ENCODE assay signal across 8 cellular contexts in the genomic region with DNA sequence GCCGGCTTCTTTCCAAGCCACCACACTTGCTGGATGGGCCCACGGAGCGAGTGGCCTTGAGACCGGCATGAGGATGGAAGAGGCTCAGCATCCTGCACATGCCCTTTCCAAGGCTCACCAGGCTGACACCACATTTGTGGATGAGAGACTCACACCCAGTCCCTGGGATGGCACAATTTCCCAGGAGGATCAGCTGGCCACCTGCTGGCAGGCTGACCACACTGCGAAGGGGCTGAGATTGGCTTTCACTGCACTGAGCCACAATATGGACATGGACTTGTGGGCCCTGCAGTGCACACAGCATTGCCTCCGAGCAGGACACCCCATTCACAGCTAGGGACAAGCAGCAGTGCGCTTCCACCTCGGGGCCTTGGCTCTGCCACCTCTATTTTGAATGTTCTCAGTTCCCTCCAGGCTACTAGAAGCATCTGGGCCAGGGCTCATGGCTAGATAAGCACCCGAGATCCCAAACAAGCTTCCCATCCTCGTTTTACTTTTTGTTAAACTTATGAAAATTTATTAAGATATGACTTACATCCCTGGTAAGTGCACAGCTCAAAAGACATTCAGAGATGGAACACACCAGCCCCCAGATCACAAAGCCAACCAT. TPM values are rescaled to one million over a fixed set of nuclear protein-coding genes. Genes with fewer than 3 reads are reported as not detected.
A peak's percentile ranks its signal among the peaks of the same experiment; 100 is the strongest.
DNase-seq lines count a peak whose midpoint lies in the region; ATAC-seq and TF ChIP-seq lines count a peak whose summit lies in the region.

No MANE protein-coding gene starts in this region.

- no peak overlapping the region for H3K27ac Mint-ChIP-seq in MCF 10A (ENCODE audit: low read depth, unreplicated experiment)
- no peak overlapping the region for H3K27ac Mint-ChIP-seq in CD4-positive, alpha-beta memory T cell

- POLR2A ChIA-PET in MCF 10A (lab: Yijun Ruan, JAX), result no interaction called here
- POLR2A ChIA-PET in CD4-positive, alpha-beta memory T cell (lab: Charles Lee; ENCODE audit: partially characterized antibody), result no interaction called here

- TF ChIP-seq RAD21 in Ishikawa (IDR thresholded peaks at IDR 0.05; ENCODE audit: low read depth), result peak; percentile 56

- H3K27me3 Mint-ChIP-seq in MCF 10A (ENCODE audit: insufficient read depth, unreplicated experiment), result no peaks in the 10 kb centered on the region
- H3K27me3 Mint-ChIP-seq in CD4-positive, alpha-beta memory T cell, result no peaks in the 10 kb centered on the region

- no peak for TF ChIP-seq EP300 in Ishikawa (IDR thresholded peaks at IDR 0.05; ENCODE audit: borderline replicate concordance)

- no peak overlapping the region for H3K27ac ChIP-seq in CD4-positive, alpha-beta memory T cell (ENCODE audit: low read depth, low read length)

- H3K9me3 Mint-ChIP-seq in MCF 10A (ENCODE audit: unreplicated experiment), result no peaks in the 10 kb centered on the region
- H3K9me3 Mint-ChIP-seq in CD4-positive, alpha-beta memory T cell, result no peaks in the 10 kb centered on the region

- no peaks in the 10 kb centered on the region for H3K36me3 Mint-ChIP-seq in MCF 10A (ENCODE audit: insufficient read depth, unreplicated experiment)
- H3K36me3 Mint-ChIP-seq in CD4-positive, alpha-beta memory T cell, result no peaks in the 10 kb centered on the region

- intact Hi-C loops in MCF 10A (cut with micrococcal nuclease), result loop anchor here (1.0 to 2.0 kb wide), 3 partner anchors 169 to 194 kb away; no protein-coding TSS in a partner anchor
- intact Hi-C loops in CD4-positive, alpha-beta memory T cell (cut with micrococcal nuclease), result no loop called here

- no TSS peak for BruUV-seq in MCF 10A (replicated peaks; lab: Mats Ljungman, UMichigan)

- no peaks in the 10 kb centered on the region for H3K27me3 ChIP-seq in CD4-positive, alpha-beta memory T cell (ENCODE audit: insufficient read depth, low read length)

- no peaks in the 10 kb centered on the region for H3K4me1 Mint-ChIP-seq in MCF 10A (ENCODE audit: insufficient read depth, unreplicated experiment)
- H3K4me1 Mint-ChIP-seq in CD4-positive, alpha-beta memory T cell, result no peaks in the 10 kb centered on the region

- TF ChIP-seq CTCF in MCF 10A (IDR thresholded peaks at IDR 0.05; ENCODE audit: unreplicated experiment), result peak; percentile 60

- CTCF ChIA-PET in MCF 10A (lab: Yijun Ruan, JAX), result interaction anchor here (0.7 to 4.8 kb wide), 16 partner anchors 10 to 194 kb away, joined by 3 to 29 read pairs (median 4); a partner anchor contains a TSS
- CTCF ChIA-PET in CD4-positive, alpha-beta memory T cell (lab: Charles Lee; ENCODE audit: partially characterized antibody), result interaction anchor here (0.6 to 1.2 kb wide), 2 partner anchors 17 to 169 kb away, joined by 3 read pairs; no protein-coding TSS in a partner anchor

- DNase-seq in D341Med (ENCODE audit: low spot score) (peak; percentile 64), MCF 10A (ENCODE audit: unreplicated experiment) (peak; percentile 66), left lobe of liver (ENCODE audit: low spot score) (no peak), NCI-H1092 (lab: John Stamatoyannopoulos, UW) (no peak)
- DNase-seq in CD4-positive, alpha-beta memory T cell, result no peak

- no peaks in the 10 kb centered on the region for H3K36me3 ChIP-seq in CD4-positive, alpha-beta memory T cell (ENCODE audit: insufficient read depth, low read length)

- ATAC-seq in left lobe of liver (peak; percentile 84), GM18858 (IDR thresholded peaks at IDR 0.05; ENCODE audit: unreplicated experiment) (no peak), HG03520 (IDR thresholded peaks at IDR 0.05; ENCODE audit: unreplicated experiment) (no peak)

- H3K4me1 ChIP-seq in CD4-positive, alpha-beta memory T cell (ENCODE audit: insufficient read depth, low read length), result no peaks in the 10 kb centered on the region

- H3K9me3 ChIP-seq in CD4-positive, alpha-beta memory T cell (ENCODE audit: control insufficient read depth in 1 of 2, low read length in 2 of 2), result no peaks in the 10 kb centered on the region

- H3K4me3 ChIP-seq in CD4-positive, alpha-beta memory T cell (ENCODE audit: low read length in 2 of 2), result no peak overlapping the region

- no peak overlapping the region for H3K4me3 Mint-ChIP-seq in MCF 10A (ENCODE audit: unreplicated experiment)
- H3K4me3 Mint-ChIP-seq in CD4-positive, alpha-beta memory T cell, result no peak overlapping the region

TF ChIP-seq in Ishikawa, 13 proteins besides CTCF, POLR2A, EP300 and RAD21:
- no peak for TF ChIP-seq TAF1 (IDR thresholded peaks at IDR 0.05; ENCODE audit: low read depth)
- TF ChIP-seq TEAD4 (IDR thresholded peaks at IDR 0.05), result no peak

RNA-seq across cellular contexts. Expression of a gene that starts 25.3 kb away (rescaled TPM):
- total RNA-seq in MCF 10A (2022) (7.2 and 10.2 TPM in 2 replicates), left lobe of liver (11.4 TPM)
- 10 to 100 TPM; 33.2 to 40.0 TPM for total RNA-seq in CD4-positive, alpha-beta memory T cell
- polyA plus RNA-seq in CD4-positive, alpha-beta memory T cell, result 1 to 10 TPM in 1 of 2 donors, under 1 TPM in 1; 0.77 to 4.1 TPM

Comparison
In these comparisons a context has a peak if more than half of its experiments do, and no peak if none do; other contexts are left out.
1. DNase-seq: peak in D341Med (single experiment) and MCF 10A (single experiment); none in left lobe of liver (single experiment), NCI-H1092 (single experiment) and CD4-positive, alpha-beta memory T cell (0 of 5).